Comparison of ENCODE assay signal across 22 cellular contexts in the genomic region with DNA sequence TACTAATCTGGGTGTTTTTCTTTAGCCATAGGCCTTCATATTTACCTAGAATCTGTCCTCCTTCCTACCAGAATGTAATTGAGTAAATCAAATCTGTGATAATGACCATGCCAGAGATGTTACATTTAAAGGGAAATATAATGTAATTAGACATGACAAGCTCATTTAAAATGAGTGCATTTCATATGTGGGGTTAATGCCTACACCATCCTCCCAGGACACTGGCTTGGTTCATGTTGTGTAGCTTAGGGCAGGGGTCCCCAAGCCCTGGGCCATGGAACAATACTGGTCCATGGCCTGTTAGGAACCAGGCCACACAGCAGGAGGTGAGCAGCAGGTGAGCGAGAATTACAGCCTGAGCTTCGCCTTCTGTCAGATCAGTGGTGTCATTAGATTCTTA.
A peak's percentile ranks its signal among the peaks of the same experiment; 100 is the strongest.
DNase-seq lines count a peak whose midpoint lies in the region; ATAC-seq, FAIRE-seq and TF ChIP-seq lines count a peak whose summit lies in the region.
"Had no signal": no experiment of that assay in that cellular context is flagged by ENCODE, and none has a peak within 500 bp of the region (broad histone marks: within the 10 kb centered on the region; RNA-seq: fewer than 3 reads in every experiment).

No MANE protein-coding gene starts in this region.

- H3K4me1 ChIP-seq in GM12878 (ENCODE audit: control insufficient read depth, insufficient read depth, low read length), result no peaks in the 10 kb centered on the region
- H3K4me1 ChIP-seq: A549; BLaER1 treated with 17β-estradiol and CSF1 and Interleukin-3, amounts not matched to agents 10 nM and 100 nM; Caco-2 had no signal

- WGBS in GM12878 (ENCODE audit: insufficient coverage, insufficient replicate concordance, low lambda C conversion rate, missing lambda C conversion rate), result 18% methylated on average over 2 of the region's 2 CpGs

- intact Hi-C loops in GM12878 (cut with micrococcal nuclease; ENCODE audit: unreplicated experiment), result loop anchor here (5.0 kb wide), 2 partner anchors 51 to 336 kb away; no protein-coding TSS in a partner anchor

- no peaks in the 10 kb centered on the region for H3K79me2 ChIP-seq in GM12878 (ENCODE audit: control insufficient read depth, insufficient read depth, low read length)

- no peak for TF ChIP-seq EP300 in GM12878 (IDR thresholded peaks at IDR 0.05; ENCODE audit: borderline replicate concordance in 1 of 2, control insufficient read depth in 1 of 2, low read depth in 2 of 2, low read length in 2 of 2)

- no peaks in the 10 kb centered on the region for H3K36me3 ChIP-seq in GM12878 (ENCODE audit: control insufficient read depth in 2 of 2, insufficient read depth in 2 of 2, low read length in 1 of 2)
- H3K36me3 ChIP-seq: BLaER1 treated with 17β-estradiol and CSF1 and Interleukin-3, amounts not matched to agents 10 nM and 100 nM had no signal

- no peak for TF ChIP-seq CTCF in GM12878 (IDR thresholded peaks at IDR 0.05 in 2 of 3, conservative IDR thresholded peaks at IDR 0.05 in 1 of 3; ENCODE audit: control insufficient read depth in 2 of 3, extremely low read depth in 1 of 3, insufficient read depth in 1 of 3, low read depth in 3 of 3, low read length in 3 of 3)

- H4K20me1 ChIP-seq in GM12878 (ENCODE audit: control insufficient read depth, insufficient read depth), result no peaks in the 10 kb centered on the region
- H4K20me1 ChIP-seq: BLaER1 treated with 17β-estradiol and CSF1 and Interleukin-3, amounts not matched to agents 10 nM and 100 nM had no signal

- H3K4me3 ChIP-seq in GM12878, result no peak overlapping the region
- H3K4me3 ChIP-seq: A549; BLaER1 treated with 17β-estradiol and CSF1 and Interleukin-3, amounts not matched to agents 10 nM and 100 nM had no signal

- H3K4me2 ChIP-seq in GM12878 (ENCODE audit: control insufficient read depth, insufficient read depth), result no peak overlapping the region
- H3K4me2 ChIP-seq: A549; BLaER1 treated with 17β-estradiol and CSF1 and Interleukin-3, amounts not matched to agents 10 nM and 100 nM had no signal

- H3K27ac ChIP-seq in GM12878 (ENCODE audit: control insufficient read depth, insufficient read depth), result no peak overlapping the region
- H3K27ac ChIP-seq: 22Rv1; A549; BLaER1 treated with 17β-estradiol and CSF1 and Interleukin-3, amounts not matched to agents 10 nM and 100 nM; C4-2B had no signal

- POLR2A ChIA-PET in GM12878 (lab: Charles Lee), result interaction anchor here (2.2 kb wide), 1 partner anchor 11 kb away, joined by 7 read pairs; no protein-coding TSS in a partner anchor

- CTCF ChIA-PET in GM12878 (lab: Yijun Ruan, JAX), result interaction anchor here (0.7 to 12.6 kb wide), 5 partner anchors 10 to 50 kb away, joined by 3 to 98 read pairs (median 4); no protein-coding TSS in a partner anchor

- H2AFZ ChIP-seq in GM12878 (ENCODE audit: control insufficient read depth, low read depth, low read length), result no peak overlapping the region

- no peak for FAIRE-seq in GM12878 (lab: Jason Lieb, UNC)
- FAIRE-seq: A549, D721Med, GM12892, GM18507 had no signal

- no peaks in the 10 kb centered on the region for H3K27me3 ChIP-seq in GM12878 (replicated peaks in 1 of 2; ENCODE audit: control insufficient read depth in 2 of 2, insufficient read depth in 2 of 2, low read length in 1 of 2)

- peak; percentile 20 for DNase-seq in G401 (ENCODE audit: low spot score)
- peak; percentile 93 for DNase-seq in SK-N-DZ (ENCODE audit: low spot score)
- DNase-seq in GM12878 (ENCODE audit: low read depth, low spot score), result no peak
- peak; percentile 20 for DNase-seq in retina
- no peak for DNase-seq in putamen (ENCODE audit: low spot score)
- DNase-seq in hypothalamus (lab: John Stamatoyannopoulos, UW), result no peak
- DNase-seq: AML-193; Caco-2; Calu3; CD4-positive, alpha-beta T cell; CD8-positive, alpha-beta T cell; DND-41; EL; GF-D8 had no signal

- no peaks in the 10 kb centered on the region for H3K9me3 ChIP-seq in GM12878 (replicated peaks; ENCODE audit: control insufficient read depth, insufficient read depth, low read length)
- H3K9me3 ChIP-seq: A549; BLaER1 treated with 17β-estradiol and CSF1 and Interleukin-3, amounts not matched to agents 10 nM and 100 nM; Caco-2 had no signal

- SMC1A ChIA-PET in GM12878 (lab: Charles Lee; ENCODE audit: uncharacterized antibody, unreplicated experiment), result interaction anchor here (1.0 to 3.7 kb wide), 3 partner anchors 13 to 49 kb away, joined by 3 to 15 read pairs (median 6); no protein-coding TSS in a partner anchor

- in situ Hi-C loops in G401 (cut with HindIII; ENCODE audit: low sequenced_read_pairs), result no loop called here
- in situ Hi-C loops in GM12878 (cut with MboI), result no loop called here

- no peak for TF ChIP-seq RAD21 in GM12878 (IDR thresholded peaks at IDR 0.05; ENCODE audit: insufficient read depth, low read depth, low read length)

- no peak for TF ChIP-seq POLR2A in GM12878 (IDR thresholded peaks at IDR 0.05; ENCODE audit: low read depth, low read length)

- ATAC-seq in GM12878, result peak; percentile 21; the same call in 2 of the 3 replicates
- ATAC-seq in HG03520 (IDR thresholded peaks at IDR 0.05; ENCODE audit: unreplicated experiment), result no peak
- ATAC-seq: A549; CD8-positive, alpha-beta T cell had no signal

- H3K9ac ChIP-seq in GM12878 (ENCODE audit: control insufficient read depth, insufficient read depth, low read length), result no peak overlapping the region
- H3K9ac ChIP-seq: BLaER1 treated with 17β-estradiol and CSF1 and Interleukin-3, amounts not matched to agents 10 nM and 100 nM had no signal

- no TSS peak for BruUV-seq in GM12878 (replicated peaks; lab: Mats Ljungman, UMichigan)

- RAD21 ChIA-PET in GM12878 (lab: Charles Lee; ENCODE audit: unreplicated experiment), result interaction anchor here (0.7 to 2.9 kb wide), 7 partner anchors 8 to 336 kb away, joined by 3 to 11 read pairs (median 4); no protein-coding TSS in a partner anchor

TF ChIP-seq in GM12878, 131 proteins besides CTCF, POLR2A, EP300 and RAD21:
- TF ChIP-seq KAT2A (conservative IDR thresholded peaks at IDR 0.05; ENCODE audit: control insufficient read depth, low read depth, low read length), result no peak
- 0 out of 2 replicates have a peak, but pooled peaks have one; percentile 22 for TF ChIP-seq ZNF687 (IDR thresholded peaks at IDR 0.05)
- TF ChIP-seq HCFC1 (IDR thresholded peaks at IDR 0.05; ENCODE audit: low read length), result no peak
- no peak for TF ChIP-seq NFXL1 (IDR thresholded peaks at IDR 0.05; ENCODE audit: borderline replicate concordance)
- TF ChIP-seq, protein P1, sequence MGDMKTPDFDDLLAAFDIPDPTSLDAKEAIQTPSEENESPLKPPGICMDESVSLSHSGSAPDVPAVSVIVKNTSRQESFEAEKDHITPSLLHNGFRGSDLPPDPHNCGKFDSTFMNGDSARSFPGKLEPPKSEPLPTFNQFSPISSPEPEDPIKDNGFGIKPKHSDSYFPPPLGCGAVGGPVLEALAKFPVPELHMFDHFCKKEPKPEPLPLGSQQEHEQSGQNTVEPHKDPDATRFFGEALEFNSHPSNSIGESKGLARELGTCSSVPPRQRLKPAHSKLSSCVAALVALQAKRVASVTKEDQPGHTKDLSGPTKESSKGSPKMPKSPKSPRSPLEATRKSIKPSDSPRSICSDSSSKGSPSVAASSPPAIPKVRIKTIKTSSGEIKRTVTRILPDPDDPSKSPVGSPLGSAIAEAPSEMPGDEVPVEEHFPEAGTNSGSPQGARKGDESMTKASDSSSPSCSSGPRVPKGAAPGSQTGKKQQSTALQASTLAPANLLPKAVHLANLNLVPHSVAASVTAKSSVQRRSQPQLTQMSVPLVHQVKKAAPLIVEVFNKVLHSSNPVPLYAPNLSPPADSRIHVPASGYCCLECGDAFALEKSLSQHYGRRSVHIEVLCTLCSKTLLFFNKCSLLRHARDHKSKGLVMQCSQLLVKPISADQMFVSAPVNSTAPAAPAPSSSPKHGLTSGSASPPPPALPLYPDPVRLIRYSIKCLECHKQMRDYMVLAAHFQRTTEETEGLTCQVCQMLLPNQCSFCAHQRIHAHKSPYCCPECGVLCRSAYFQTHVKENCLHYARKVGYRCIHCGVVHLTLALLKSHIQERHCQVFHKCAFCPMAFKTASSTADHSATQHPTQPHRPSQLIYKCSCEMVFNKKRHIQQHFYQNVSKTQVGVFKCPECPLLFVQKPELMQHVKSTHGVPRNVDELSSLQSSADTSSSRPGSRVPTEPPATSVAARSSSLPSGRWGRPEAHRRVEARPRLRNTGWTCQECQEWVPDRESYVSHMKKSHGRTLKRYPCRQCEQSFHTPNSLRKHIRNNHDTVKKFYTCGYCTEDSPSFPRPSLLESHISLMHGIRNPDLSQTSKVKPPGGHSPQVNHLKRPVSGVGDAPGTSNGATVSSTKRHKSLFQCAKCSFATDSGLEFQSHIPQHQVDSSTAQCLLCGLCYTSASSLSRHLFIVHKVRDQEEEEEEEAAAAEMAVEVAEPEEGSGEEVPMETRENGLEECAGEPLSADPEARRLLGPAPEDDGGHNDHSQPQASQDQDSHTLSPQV (IDR thresholded peaks at IDR 0.05), result no peak

Comparison
In these comparisons a context has a peak if more than half of its experiments do, and no peak if none do; other contexts are left out.
1. DNase-seq: peak in G401 (single experiment), SK-N-DZ (single experiment) and retina (single experiment); none in GM12878 (single experiment), putamen (single experiment) and hypothalamus (0 of 51).